Comparison of ENCODE assay signal across 1 cellular context in the genomic region with DNA sequence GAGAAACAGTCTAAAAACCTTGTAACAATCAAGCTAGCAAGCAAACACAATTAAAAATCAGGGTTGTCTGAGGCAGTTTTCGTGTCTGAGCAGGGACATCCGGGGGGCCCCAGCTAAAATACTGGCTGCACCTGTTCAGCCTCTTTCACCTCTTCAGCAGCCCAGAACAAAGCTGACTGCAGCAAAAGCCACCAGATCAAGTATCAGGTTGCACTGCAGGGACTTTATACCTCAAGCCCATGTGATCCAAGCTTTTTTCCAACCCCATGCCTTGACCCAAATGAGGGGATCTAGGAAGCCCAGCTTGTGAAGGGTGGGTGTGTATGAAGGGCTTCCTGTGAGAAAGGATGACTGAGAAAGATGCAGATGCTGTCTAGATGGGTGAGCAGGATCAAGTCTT.
TF ChIP-seq lines count a peak whose summit lies in the region.

No MANE protein-coding gene starts in this region.

TF ChIP-seq in GM12878, 131 proteins besides CTCF, POLR2A, EP300 and RAD21 (continued from another document):
- TF ChIP-seq MAX (IDR thresholded peaks at IDR 0.05; ENCODE audit: low read depth, low read length) (no peak), PML (IDR thresholded peaks at IDR 0.05; ENCODE audit: low read length) (no peak), CREB1 (IDR thresholded peaks at IDR 0.05; ENCODE audit: low read depth) (no peak), TCF12 (IDR thresholded peaks at IDR 0.05; ENCODE audit: low read depth, low read length) (no peak), NRF1 (conservative IDR thresholded peaks at IDR 0.05; ENCODE audit: low read depth, low read length) (no peak), RBBP5 (conservative IDR thresholded peaks at IDR 0.05) (no peak), CHD1 (IDR thresholded peaks at IDR 0.05; ENCODE audit: low read depth, low read length) (no peak), YY1 (IDR thresholded peaks at IDR 0.05; ENCODE audit: low read depth, low read length) (no peak), ZBTB4 (CRISPR knock-in tag; IDR thresholded peaks at IDR 0.05) (no peak)
